20 cellular contexts compared by ENCODE assay signal in genomic region chr4:142940614-142941013, GRCh38.
DNase-seq lines count a peak whose midpoint lies in the region; ATAC-seq, FAIRE-seq and TF ChIP-seq lines count a peak whose summit lies in the region.
"Had no signal": no experiment of that assay in that cellular context is flagged by ENCODE, and none has a peak within 500 bp of the region (broad histone marks: within the 10 kb centered on the region; RNA-seq: fewer than 3 reads in every experiment).

No MANE protein-coding gene starts in this region.

- WGBS in pancreas, 2 donors: 43 to 45% methylated on average over 5 of the region's 5 CpGs

- H3K9me3 ChIP-seq in pancreas: no peaks in the 10 kb centered on the region

- peaks cover 0 to 3% (median 0%) of the 10 kb centered on the region in 4 donors for H3K27me3 ChIP-seq in pancreas
- H3K27me3 ChIP-seq in H7 (ENCODE audit: control insufficient read depth, insufficient read depth, low read length): no peaks in the 10 kb centered on the region
- H3K27me3 ChIP-seq: cardiac muscle cell had no signal

- H3K36me3 ChIP-seq in pancreas: no peaks in the 10 kb centered on the region
- H3K36me3 ChIP-seq in H7 (replicated peaks; ENCODE audit: control insufficient read depth, insufficient read depth, low read length): no peaks in the 10 kb centered on the region
- H3K36me3 ChIP-seq: cardiac muscle cell had no signal

- peak; percentile 62 for DNase-seq in DMS 273 (lab: John Stamatoyannopoulos, UW; ENCODE audit: unreplicated experiment)
- DNase-seq in DMS 273 treated with DMSO at 0.1 percent for 48 hours (lab: John Stamatoyannopoulos, UW): no peak
- DNase-seq in NCI-H2029 treated with DMSO at 0.1 percent for 48 hours (lab: John Stamatoyannopoulos, UW): peak; percentile 73
- peak; percentile 56 for DNase-seq in SHP77 treated with DMSO at 0.1 percent for 48 hours (lab: John Stamatoyannopoulos, UW)
- DNase-seq in pancreas: peak; percentile 52 to 82 (median 70)
- no peak for DNase-seq in central memory CD4-positive, alpha-beta T cell
- DNase-seq in SIG-M5 treated with dmso at 0.1 percent for 504 hours (lab: John Stamatoyannopoulos, UW; ENCODE audit: unreplicated experiment): no peak
- no peak for DNase-seq in H7
- DNase-seq: activated CD4-positive, alpha-beta T cell treated with anti-CD3 and anti-CD28 coated beads for 36 hours; activated naive CD8-positive, alpha-beta T cell treated with anti-CD3 and anti-CD28 coated beads for 36 hours; activated T-cell treated with anti-CD3 and anti-CD28 coated beads, Interleukin-2, amount 50 U/mL, for 1 hour; mammary epithelial cell; NCI-H2227 treated with DMSO at 0.1 percent for 48 hours; nephron progenitor cell; T-helper 17 cell had no signal

- ATAC-seq in pancreas: peak; percentile 82 to 100 (median 98)
- ATAC-seq: activated CD4-positive, alpha-beta T cell treated with anti-CD3 and anti-CD28 coated beads for 36 hours; Panc1; T-helper 17 cell had no signal

- H3K4me3 ChIP-seq in pancreas (no peak overlapping the region), H7 (ENCODE audit: insufficient read depth, low read depth, low read length) (no peak overlapping the region)
- H3K4me3 ChIP-seq: cardiac muscle cell had no signal

- TF ChIP-seq CTCF in pancreas (IDR thresholded peaks at IDR 0.05): no peak

- no peak overlapping the region for H3K27ac ChIP-seq in pancreas
- H3K27ac ChIP-seq: 22Rv1, cardiac muscle cell, HL-60, KMS-11 had no signal

- intact Hi-C loops in pancreas (cut with DNase I): no loop called here

- no peak for FAIRE-seq in pancreas (lab: Jason Lieb, UNC)

- H3K4me1 ChIP-seq in pancreas: no peaks in the 10 kb centered on the region

Comparison
In these comparisons a context has a peak if more than half of its experiments do, and no peak if none do; other contexts are left out.
1. DNase-seq: peak in DMS 273 (single experiment), NCI-H2029 treated with DMSO at 0.1 percent for 48 hours (single experiment), SHP77 treated with DMSO at 0.1 percent for 48 hours (single experiment) and pancreas (6 of 6); none in DMS 273 treated with DMSO at 0.1 percent for 48 hours (single experiment), central memory CD4-positive, alpha-beta T cell (single experiment), SIG-M5 treated with dmso at 0.1 percent for 504 hours (single experiment) and H7 (single experiment).